In the genomic region with DNA sequence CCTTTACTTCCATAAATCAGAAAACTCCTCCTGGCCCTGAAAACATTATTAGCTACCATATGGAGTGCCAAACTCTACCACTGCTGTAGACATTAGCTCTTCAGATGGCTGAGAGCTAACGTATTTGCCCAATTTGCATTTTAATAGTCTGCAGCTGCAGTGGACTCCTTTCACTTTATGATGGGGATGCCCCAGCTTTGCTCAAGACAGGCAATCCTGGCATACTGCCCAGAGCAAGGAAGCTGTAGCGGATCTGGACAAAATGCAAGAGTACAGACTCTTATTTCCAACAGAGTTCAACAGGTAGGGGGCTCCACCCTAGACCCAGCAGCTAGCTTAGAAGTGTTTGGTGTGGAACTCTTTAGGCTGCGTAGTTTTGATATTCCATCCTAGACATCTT, we compare ENCODE assay signal across 9 cellular contexts.
DNase-seq lines count a peak whose midpoint lies in the region; ATAC-seq and TF ChIP-seq lines count a peak whose summit lies in the region.
"Had no signal": no experiment of that assay in that cellular context is flagged by ENCODE, and none has a peak within 500 bp of the region (broad histone marks: within the 10 kb centered on the region; RNA-seq: fewer than 3 reads in every experiment).

No MANE protein-coding gene starts in this region.

- no peaks in the 10 kb centered on the region for H3K27me3 ChIP-seq in kidney epithelial cell (ENCODE audit: control insufficient read depth, insufficient read depth, low read length)
- H3K27me3 ChIP-seq: neutrophil had no signal

- H3K36me3 ChIP-seq in kidney epithelial cell (ENCODE audit: control insufficient read depth, insufficient read depth, low read length) = no peaks in the 10 kb centered on the region
- H3K36me3 ChIP-seq: neutrophil had no signal

- no peaks in the 10 kb centered on the region for H3K9me3 Mint-ChIP-seq in activated naive CD4-positive, alpha-beta T cell treated with anti-CD3 and anti-CD28 coated beads, Interleukin-2, amount 50 U/mL, for 72 hours
- peaks cover 4% of the 10 kb centered on the region for H3K9me3 Mint-ChIP-seq in glutamatergic neuron (ENCODE audit: unreplicated experiment)

- DNase-seq in AG09309 (ENCODE audit: low read depth) (peak; percentile 45), GM19238 (ENCODE audit: insufficient read length, low spot score) (peak; percentile 27), NCI-H69 (lab: John Stamatoyannopoulos, UW) (peak; percentile 97), kidney epithelial cell (ENCODE audit: low read depth) (peak; percentile 85), glutamatergic neuron (no peak), NK-92 (lab: John Stamatoyannopoulos, UW; ENCODE audit: unreplicated experiment) (no peak)
- DNase-seq in activated naive CD4-positive, alpha-beta T cell treated with anti-CD3 and anti-CD28 coated beads, Interleukin-2, amount 50 U/mL, for 72 hours (ENCODE audit: low spot score in 2 of 2) = no peak

- H3K27me3 Mint-ChIP-seq in glutamatergic neuron (ENCODE audit: unreplicated experiment) = peaks cover 1% of the 10 kb centered on the region

- H3K4me3 Mint-ChIP-seq in glutamatergic neuron (ENCODE audit: unreplicated experiment) = no peak overlapping the region

- ATAC-seq in HG03095 (IDR thresholded peaks at IDR 0.05; ENCODE audit: unreplicated experiment) = peak; percentile 92
- ATAC-seq in activated naive CD4-positive, alpha-beta T cell treated with anti-CD3 and anti-CD28 coated beads, Interleukin-2, amount 50 U/mL, for 72 hours = no peak

- peaks cover 33% of the 10 kb centered on the region for H3K4me1 Mint-ChIP-seq in glutamatergic neuron (ENCODE audit: low read depth, unreplicated experiment)

- H3K4me3 ChIP-seq in AG09309 (ENCODE audit: control insufficient read depth, low read depth, low read length) (no peak overlapping the region), kidney epithelial cell (ENCODE audit: low read depth, low read length) (no peak overlapping the region)

- no peak for TF ChIP-seq CTCF in AG09309 (IDR thresholded peaks at IDR 0.05; ENCODE audit: control insufficient read depth, insufficient read depth, low read depth, low read length, missing control alignments)
- peak; percentile 18 for TF ChIP-seq CTCF in kidney epithelial cell (IDR thresholded peaks at IDR 0.05; ENCODE audit: insufficient read depth, low read length, poor library complexity, severe bottlenecking)
- no peak for TF ChIP-seq CTCF in glutamatergic neuron (IDR thresholded peaks at IDR 0.05; ENCODE audit: partially characterized antibody, unreplicated experiment)

- H3K27ac Mint-ChIP-seq in activated naive CD4-positive, alpha-beta T cell treated with anti-CD3 and anti-CD28 coated beads, Interleukin-2, amount 50 U/mL, for 72 hours = no peak overlapping the region
- H3K27ac Mint-ChIP-seq in glutamatergic neuron (ENCODE audit: unreplicated experiment) = no peak overlapping the region

- H3K36me3 Mint-ChIP-seq in activated naive CD4-positive, alpha-beta T cell treated with anti-CD3 and anti-CD28 coated beads, Interleukin-2, amount 50 U/mL, for 72 hours = no peaks in the 10 kb centered on the region
- no peaks in the 10 kb centered on the region for H3K36me3 Mint-ChIP-seq in glutamatergic neuron (ENCODE audit: unreplicated experiment)

Comparison
In these comparisons a context has a peak if more than half of its experiments do, and no peak if none do; other contexts are left out.
1. DNase-seq: peak in AG09309 (single experiment), GM19238 (single experiment), NCI-H69 (single experiment) and kidney epithelial cell (single experiment); none in activated naive CD4-positive, alpha-beta T cell treated with anti-CD3 and anti-CD28 coated beads, Interleukin-2, amount 50 U/mL, for 72 hours (0 of 2), glutamatergic neuron (single experiment) and NK-92 (single experiment).